ENCODE assay signal across 1 cellular context in genomic region chr9:70504814-70505213, GRCh38.
TF ChIP-seq lines count a peak whose summit lies in the region.

No MANE protein-coding gene starts in this region.

TF ChIP-seq in K562, 482 proteins besides CTCF, POLR2A, EP300 and RAD21:
- TF ChIP-seq ZZZ3 (IDR thresholded peaks at IDR 0.05) (no peak), PCBP2 (IDR thresholded peaks at IDR 0.05; ENCODE audit: low read depth, low read length, poor library complexity, severe bottlenecking) (no peak), SMC3 (conservative IDR thresholded peaks at IDR 0.05; ENCODE audit: insufficient read depth, low read depth, low read length) (no peak), ELF1 (tag; IDR thresholded peaks at IDR 0.05) (no peak), ZFPM2 (CRISPR knock-in tag; IDR thresholded peaks at IDR 0.05) (no peak), PTTG1 (tag; IDR thresholded peaks at IDR 0.05; ENCODE audit: low read depth) (no peak), TAF15 (IDR thresholded peaks at IDR 0.05; ENCODE audit: low read depth, low read length) (no peak)
